38 cellular contexts compared by ENCODE assay signal in the genomic region with DNA sequence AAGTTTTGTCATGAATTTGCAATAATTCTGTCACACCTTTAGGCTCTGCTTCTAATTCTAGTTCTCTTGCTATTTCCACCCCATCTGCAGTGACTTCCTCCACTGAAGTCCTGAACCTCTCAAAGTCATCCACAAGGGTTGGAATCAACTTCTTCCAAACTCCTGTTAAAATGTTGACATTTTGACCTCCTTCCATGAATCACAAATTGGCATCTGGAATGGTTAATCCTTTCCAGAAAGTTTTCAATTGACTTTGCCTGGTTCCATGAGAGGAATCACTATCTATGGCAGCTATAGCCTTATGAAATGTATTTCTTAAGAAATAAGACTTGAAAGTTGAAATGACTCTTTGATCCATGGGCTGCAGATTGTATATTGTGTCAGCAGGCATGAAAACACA.
"Had no signal": no experiment of that assay in that cellular context is flagged by ENCODE, and none has a peak within 500 bp of the region (broad histone marks: within the 10 kb centered on the region; RNA-seq: fewer than 3 reads in every experiment).

No MANE protein-coding gene starts in this region.

- H3K4me3 ChIP-seq: Peyer's patch had no signal

- ATAC-seq: activated CD8-positive, alpha-beta memory T cell treated with anti-CD3 and anti-CD28 coated beads, Interleukin-2, amount 10 ng/mL, durations not matched to agents 7 days and 5 days; activated naive CD8-positive, alpha-beta T cell treated with anti-CD3 and anti-CD28 coated beads, Interleukin-2, amount 50 U/mL, for 24 hours; PC-3; Right ventricle myocardium inferior; SK-N-SH treated with all-trans-retinoic acid at 6 μM for 48 hours had no signal

- H3K27me3 Mint-ChIP-seq: activated B cell treated with CpG ODN at 0.5 μM for 24 hours; activated CD4-positive, alpha-beta memory T cell treated with anti-CD3 and anti-CD28 coated beads, Interleukin-2, amount 10 ng/mL, durations not matched to agents 7 days and 5 days; activated CD8-positive, alpha-beta memory T cell treated with anti-CD3 and anti-CD28 coated beads, Interleukin-2, amount 10 ng/mL, durations not matched to agents 7 days and 5 days; activated naive CD4-positive, alpha-beta T cell treated with anti-CD3 and anti-CD28 coated beads, Interleukin-2, amount 10 ng/mL, durations not matched to agents 7 days and 5 days; activated naive CD8-positive, alpha-beta T cell; activated naive CD8-positive, alpha-beta T cell treated with anti-CD3 and anti-CD28 coated beads, Interleukin-2, amount 50 U/mL, for 24 hours had no signal

- H3K9me3 Mint-ChIP-seq: activated B cell treated with CpG ODN at 0.5 μM for 24 hours had no signal

- H3K27ac Mint-ChIP-seq: activated B cell treated with CpG ODN at 0.5 μM for 24 hours; activated CD4-positive, alpha-beta memory T cell treated with anti-CD3 and anti-CD28 coated beads, Interleukin-2, amount 10 ng/mL, durations not matched to agents 7 days and 5 days; activated CD8-positive, alpha-beta memory T cell treated with anti-CD3 and anti-CD28 coated beads, Interleukin-2, amount 10 ng/mL, durations not matched to agents 7 days and 5 days; activated naive CD4-positive, alpha-beta T cell treated with anti-CD3 and anti-CD28 coated beads, Interleukin-2, amount 10 ng/mL, durations not matched to agents 7 days and 5 days; activated naive CD8-positive, alpha-beta T cell; activated naive CD8-positive, alpha-beta T cell treated with anti-CD3 and anti-CD28 coated beads, Interleukin-2, amount 50 U/mL, for 24 hours; brain had no signal

- H3K27me3 ChIP-seq: Peyer's patch had no signal

- DNase-seq: activated B cell treated with CpG ODN at 0.5 μM for 24 hours; activated CD4-positive, alpha-beta memory T cell treated with anti-CD3 and anti-CD28 coated beads, Interleukin-2, amount 10 ng/mL, durations not matched to agents 7 days and 5 days; activated CD4-positive, alpha-beta T cell treated with anti-CD3 and anti-CD28 coated beads for 4 hours; activated CD4-positive, CD25-positive, alpha-beta regulatory T cell treated with anti-CD3 and anti-CD28 coated beads, Interleukin-2, amount 50 U/mL, for 72 hours; activated CD8-positive, alpha-beta memory T cell treated with anti-CD3 and anti-CD28 coated beads for 24 hours; activated CD8-positive, alpha-beta memory T cell treated with anti-CD3 and anti-CD28 coated beads, Interleukin-2, amount 10 ng/mL, durations not matched to agents 7 days and 5 days; activated CD8-positive, alpha-beta memory T cell treated with anti-CD3 and anti-CD28 coated beads, Interleukin-2, amount 50 U/mL, for 48 hours; activated effector memory CD4-positive, alpha-beta T cell treated with Interleukin-2 at 50 U/mL for 16 hours; activated naive CD4-positive, alpha-beta T cell treated with anti-CD3 and anti-CD28 coated beads, Interleukin-2, amount 10 ng/mL, durations not matched to agents 7 days and 5 days; activated naive CD8-positive, alpha-beta T cell treated with anti-CD3 and anti-CD28 coated beads, Interleukin-2, amount 50 U/mL, for 24 hours; activated T-cell treated with anti-CD3 and anti-CD28 coated beads, Interleukin-2, amount 50 U/mL, for 48 hours; anterior cingulate cortex; caudate nucleus; MM.1S; MV-4-11; NCI-H1092 treated with DMSO at 0.1 percent for 48 hours; NCI-H1417; NCI-H146; NCI-H187 treated with DMSO at 0.1 percent for 48 hours; NCI-H2081 treated with DMSO at 0.1 percent for 48 hours; NCI-H510A; NCI-H526; NCI-H748 treated with DMSO at 0.1 percent for 48 hours; NK-92 treated with Interleukin-12 subunit alpha and Interleukin-12 subunit beta, amount 100 ng/mL, for 24 hours; PC-3; Peyer's patch; SIG-M5; SW 1271; T-helper 1 cell; T-helper 2 cell; T-helper 9 cell had no signal

- H3K4me1 ChIP-seq: Peyer's patch had no signal

- H3K4me3 Mint-ChIP-seq: activated B cell treated with CpG ODN at 0.5 μM for 24 hours; activated CD4-positive, alpha-beta memory T cell treated with anti-CD3 and anti-CD28 coated beads, Interleukin-2, amount 10 ng/mL, durations not matched to agents 7 days and 5 days; activated CD8-positive, alpha-beta memory T cell treated with anti-CD3 and anti-CD28 coated beads, Interleukin-2, amount 10 ng/mL, durations not matched to agents 7 days and 5 days; activated naive CD4-positive, alpha-beta T cell treated with anti-CD3 and anti-CD28 coated beads, Interleukin-2, amount 10 ng/mL, durations not matched to agents 7 days and 5 days; activated naive CD8-positive, alpha-beta T cell; activated naive CD8-positive, alpha-beta T cell treated with anti-CD3 and anti-CD28 coated beads, Interleukin-2, amount 50 U/mL, for 24 hours; brain had no signal

- H3K27ac ChIP-seq: Peyer's patch, RWPE1, VCaP had no signal

- H3K36me3 ChIP-seq: Peyer's patch had no signal

- FAIRE-seq: bronchial epithelial cell had no signal

- H3K4me1 Mint-ChIP-seq: activated B cell treated with CpG ODN at 0.5 μM for 24 hours; activated CD4-positive, alpha-beta memory T cell treated with anti-CD3 and anti-CD28 coated beads, Interleukin-2, amount 10 ng/mL, durations not matched to agents 7 days and 5 days; activated CD8-positive, alpha-beta memory T cell treated with anti-CD3 and anti-CD28 coated beads, Interleukin-2, amount 10 ng/mL, durations not matched to agents 7 days and 5 days; activated naive CD4-positive, alpha-beta T cell treated with anti-CD3 and anti-CD28 coated beads, Interleukin-2, amount 10 ng/mL, durations not matched to agents 7 days and 5 days; activated naive CD8-positive, alpha-beta T cell treated with anti-CD3 and anti-CD28 coated beads, Interleukin-2, amount 50 U/mL, for 24 hours; brain had no signal
